Comparison of ENCODE assay signal across 8 cellular contexts in the genomic region with DNA sequence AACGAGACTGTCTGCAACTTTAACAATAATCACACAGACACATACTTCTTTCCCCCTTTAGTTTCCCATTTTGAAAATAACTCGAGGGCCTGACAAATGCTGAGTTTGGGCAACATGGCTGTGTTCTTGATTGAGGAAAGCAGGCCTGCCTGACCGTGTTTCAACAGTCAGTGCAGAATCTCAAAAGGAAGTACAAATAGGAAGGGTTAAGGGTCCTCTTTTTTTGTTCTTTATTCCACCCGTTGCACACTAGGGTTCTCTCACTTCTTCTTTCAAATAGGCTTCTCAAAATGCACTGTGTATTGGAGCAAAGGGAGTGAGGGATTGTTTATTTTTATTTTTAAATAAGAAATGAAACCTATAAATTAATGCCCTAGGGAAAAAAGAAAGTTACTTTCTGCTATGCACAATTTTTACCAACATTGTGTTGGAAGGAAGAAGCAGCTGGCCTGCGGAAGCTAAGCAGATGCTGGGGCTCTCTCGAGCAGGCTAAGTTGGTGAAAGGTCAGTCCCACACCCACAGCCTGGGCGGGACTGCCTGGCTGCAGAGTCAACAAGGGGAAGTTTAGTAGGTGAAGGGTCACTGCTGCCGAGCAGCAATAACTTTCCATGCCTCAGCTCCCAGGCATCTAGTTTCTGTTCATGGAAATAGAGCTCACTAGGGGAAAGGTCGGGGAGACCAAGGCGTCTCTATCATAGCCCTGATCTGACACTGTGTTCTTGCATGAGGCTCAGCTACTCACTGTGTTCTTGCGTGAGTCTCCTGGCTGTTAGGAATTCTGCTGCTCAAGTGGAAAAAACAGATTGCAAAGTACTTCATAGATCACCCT. TPM values are rescaled to one million over a fixed set of nuclear protein-coding genes. Genes with fewer than 3 reads are reported as not detected.
DNase-seq lines count a peak whose midpoint lies in the region; ATAC-seq and TF ChIP-seq lines count a peak whose summit lies in the region.

No MANE protein-coding gene starts in this region.

- TF ChIP-seq CTCF in epithelial cell of esophagus (IDR thresholded peaks at IDR 0.05; ENCODE audit: insufficient read depth, low read depth, low read length, missing control alignments) = no peak
- peak in 2 of 5 experiments; percentile 14 to 36 for TF ChIP-seq CTCF in tibial nerve (IDR thresholded peaks at IDR 0.05)

- ATAC-seq in GM21619 (IDR thresholded peaks at IDR 0.05; ENCODE audit: unreplicated experiment) = peak; percentile 99

- DNase-seq in ELR (ENCODE audit: low read depth) = peak; percentile 94
- peak; percentile 84 for DNase-seq in HT1080 (ENCODE audit: low read depth)
- DNase-seq in SJCRH30 = peak; percentile 93 to 97
- DNase-seq in epithelial cell of esophagus (ENCODE audit: low read depth) = peak; percentile 94
- DNase-seq in mesenteric fat pad (ENCODE audit: low spot score) = peak; percentile 92
- DNase-seq in tibial nerve (ENCODE audit: low spot score in 2 of 2) = peak; percentile 90 to 92
- no peak for DNase-seq in activated CD4-positive, alpha-beta T cell treated with anti-CD3 and anti-CD28 coated beads, Interleukin-2, amount 50 U/mL, for 1 hour

- H3K27ac ChIP-seq in SJCRH30 = peak overlapping the region; percentile 91
- peak overlapping the region; percentile 73 to 97 (median 88) for H3K27ac ChIP-seq in tibial nerve

- H3K4me3 ChIP-seq in SJCRH30 (peak overlapping the region; percentile 39), epithelial cell of esophagus (ENCODE audit: low read length) (no peak overlapping the region), tibial nerve (peak overlapping the region in 3 of 4 donors; percentile 5 to 31 (median 16))

- peak in 1 of 2 donors; percentile 30 for TF ChIP-seq POLR2A in tibial nerve (IDR thresholded peaks at IDR 0.05)

- H3K27me3 ChIP-seq in SJCRH30 = no peaks in the 10 kb centered on the region
- H3K27me3 ChIP-seq in tibial nerve = no peaks in the 10 kb centered on the region

- H3K36me3 ChIP-seq in SJCRH30 = no peaks in the 10 kb centered on the region
- no peaks in the 10 kb centered on the region for H3K36me3 ChIP-seq in tibial nerve

- no peaks in the 10 kb centered on the region for H3K9me3 ChIP-seq in SJCRH30 (replicated peaks)
- no peaks in the 10 kb centered on the region for H3K9me3 ChIP-seq in tibial nerve

- WGBS in tibial nerve, 2 donors = 1 to 2% methylated on average over 11 of the region's 11 CpGs

- peak; percentile 99 to 100 for TF ChIP-seq EP300 in tibial nerve (IDR thresholded peaks at IDR 0.05)

- H3K4me1 ChIP-seq in SJCRH30 = peaks cover 28% of the 10 kb centered on the region
- H3K4me1 ChIP-seq in tibial nerve = peaks cover 7 to 78% (median 60%) of the 10 kb centered on the region in 4 donors

RNA-seq across cellular contexts. Expression of a gene that starts 12.2 kb away (rescaled TPM):
- not detected in 2 replicates for total RNA-seq in HT1080 (2014; rRNA removed; shearing (Covaris generic))
- polyA plus RNA-seq in HT1080 (2015; cell fraction: cytosol; rRNA removed) = not detected in 2 replicates
- not detected in 2 replicates for polyA plus RNA-seq in HT1080 (2015; cell fraction: nucleus; rRNA removed)
- total RNA-seq in SJCRH30 (2014; rRNA removed; shearing (Covaris generic)) = 1.4 and 1.5 TPM in 2 replicates
- total RNA-seq in mesenteric fat pad (482 TPM), tibial nerve (100 to 1,000 TPM; 490 to 939 (median 827) TPM)

Comparison
In these comparisons a context has a peak if more than half of its experiments do, and no peak if none do; other contexts are left out.
1. RNA of a gene that starts 12.2 kb away (total RNA-seq): 490 to 939 TPM in tibial nerve and 482 TPM in mesenteric fat pad (single experiment); 1.4 to 1.5 TPM in SJCRH30 and not detected in HT1080; every median in the first group is over 100 times any median in the second.